Comparison of ENCODE assay signal across 1 cellular context in the genomic region with DNA sequence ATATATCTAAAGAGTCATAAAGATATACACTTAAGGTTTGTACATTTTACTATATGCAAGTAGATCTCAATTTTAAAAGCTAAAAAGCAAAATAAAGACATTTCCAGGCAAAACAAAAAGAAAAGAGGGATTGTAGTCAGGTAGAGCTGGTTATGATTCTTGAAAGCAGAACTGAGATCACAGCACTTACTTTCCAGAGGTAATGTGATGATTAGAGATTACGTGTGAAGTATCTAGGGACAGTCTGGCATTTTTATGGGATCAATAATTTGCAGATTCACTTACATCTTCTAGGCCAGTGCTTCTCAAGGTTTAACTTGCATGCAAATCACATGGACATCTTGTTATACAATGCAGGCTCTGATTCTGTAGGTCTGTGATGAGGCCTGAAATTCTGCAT.
TF ChIP-seq lines count a peak whose summit lies in the region.

No MANE protein-coding gene starts in this region.

TF ChIP-seq in H1, 55 proteins besides CTCF, POLR2A, EP300 and RAD21:
- TF ChIP-seq, protein P1, sequence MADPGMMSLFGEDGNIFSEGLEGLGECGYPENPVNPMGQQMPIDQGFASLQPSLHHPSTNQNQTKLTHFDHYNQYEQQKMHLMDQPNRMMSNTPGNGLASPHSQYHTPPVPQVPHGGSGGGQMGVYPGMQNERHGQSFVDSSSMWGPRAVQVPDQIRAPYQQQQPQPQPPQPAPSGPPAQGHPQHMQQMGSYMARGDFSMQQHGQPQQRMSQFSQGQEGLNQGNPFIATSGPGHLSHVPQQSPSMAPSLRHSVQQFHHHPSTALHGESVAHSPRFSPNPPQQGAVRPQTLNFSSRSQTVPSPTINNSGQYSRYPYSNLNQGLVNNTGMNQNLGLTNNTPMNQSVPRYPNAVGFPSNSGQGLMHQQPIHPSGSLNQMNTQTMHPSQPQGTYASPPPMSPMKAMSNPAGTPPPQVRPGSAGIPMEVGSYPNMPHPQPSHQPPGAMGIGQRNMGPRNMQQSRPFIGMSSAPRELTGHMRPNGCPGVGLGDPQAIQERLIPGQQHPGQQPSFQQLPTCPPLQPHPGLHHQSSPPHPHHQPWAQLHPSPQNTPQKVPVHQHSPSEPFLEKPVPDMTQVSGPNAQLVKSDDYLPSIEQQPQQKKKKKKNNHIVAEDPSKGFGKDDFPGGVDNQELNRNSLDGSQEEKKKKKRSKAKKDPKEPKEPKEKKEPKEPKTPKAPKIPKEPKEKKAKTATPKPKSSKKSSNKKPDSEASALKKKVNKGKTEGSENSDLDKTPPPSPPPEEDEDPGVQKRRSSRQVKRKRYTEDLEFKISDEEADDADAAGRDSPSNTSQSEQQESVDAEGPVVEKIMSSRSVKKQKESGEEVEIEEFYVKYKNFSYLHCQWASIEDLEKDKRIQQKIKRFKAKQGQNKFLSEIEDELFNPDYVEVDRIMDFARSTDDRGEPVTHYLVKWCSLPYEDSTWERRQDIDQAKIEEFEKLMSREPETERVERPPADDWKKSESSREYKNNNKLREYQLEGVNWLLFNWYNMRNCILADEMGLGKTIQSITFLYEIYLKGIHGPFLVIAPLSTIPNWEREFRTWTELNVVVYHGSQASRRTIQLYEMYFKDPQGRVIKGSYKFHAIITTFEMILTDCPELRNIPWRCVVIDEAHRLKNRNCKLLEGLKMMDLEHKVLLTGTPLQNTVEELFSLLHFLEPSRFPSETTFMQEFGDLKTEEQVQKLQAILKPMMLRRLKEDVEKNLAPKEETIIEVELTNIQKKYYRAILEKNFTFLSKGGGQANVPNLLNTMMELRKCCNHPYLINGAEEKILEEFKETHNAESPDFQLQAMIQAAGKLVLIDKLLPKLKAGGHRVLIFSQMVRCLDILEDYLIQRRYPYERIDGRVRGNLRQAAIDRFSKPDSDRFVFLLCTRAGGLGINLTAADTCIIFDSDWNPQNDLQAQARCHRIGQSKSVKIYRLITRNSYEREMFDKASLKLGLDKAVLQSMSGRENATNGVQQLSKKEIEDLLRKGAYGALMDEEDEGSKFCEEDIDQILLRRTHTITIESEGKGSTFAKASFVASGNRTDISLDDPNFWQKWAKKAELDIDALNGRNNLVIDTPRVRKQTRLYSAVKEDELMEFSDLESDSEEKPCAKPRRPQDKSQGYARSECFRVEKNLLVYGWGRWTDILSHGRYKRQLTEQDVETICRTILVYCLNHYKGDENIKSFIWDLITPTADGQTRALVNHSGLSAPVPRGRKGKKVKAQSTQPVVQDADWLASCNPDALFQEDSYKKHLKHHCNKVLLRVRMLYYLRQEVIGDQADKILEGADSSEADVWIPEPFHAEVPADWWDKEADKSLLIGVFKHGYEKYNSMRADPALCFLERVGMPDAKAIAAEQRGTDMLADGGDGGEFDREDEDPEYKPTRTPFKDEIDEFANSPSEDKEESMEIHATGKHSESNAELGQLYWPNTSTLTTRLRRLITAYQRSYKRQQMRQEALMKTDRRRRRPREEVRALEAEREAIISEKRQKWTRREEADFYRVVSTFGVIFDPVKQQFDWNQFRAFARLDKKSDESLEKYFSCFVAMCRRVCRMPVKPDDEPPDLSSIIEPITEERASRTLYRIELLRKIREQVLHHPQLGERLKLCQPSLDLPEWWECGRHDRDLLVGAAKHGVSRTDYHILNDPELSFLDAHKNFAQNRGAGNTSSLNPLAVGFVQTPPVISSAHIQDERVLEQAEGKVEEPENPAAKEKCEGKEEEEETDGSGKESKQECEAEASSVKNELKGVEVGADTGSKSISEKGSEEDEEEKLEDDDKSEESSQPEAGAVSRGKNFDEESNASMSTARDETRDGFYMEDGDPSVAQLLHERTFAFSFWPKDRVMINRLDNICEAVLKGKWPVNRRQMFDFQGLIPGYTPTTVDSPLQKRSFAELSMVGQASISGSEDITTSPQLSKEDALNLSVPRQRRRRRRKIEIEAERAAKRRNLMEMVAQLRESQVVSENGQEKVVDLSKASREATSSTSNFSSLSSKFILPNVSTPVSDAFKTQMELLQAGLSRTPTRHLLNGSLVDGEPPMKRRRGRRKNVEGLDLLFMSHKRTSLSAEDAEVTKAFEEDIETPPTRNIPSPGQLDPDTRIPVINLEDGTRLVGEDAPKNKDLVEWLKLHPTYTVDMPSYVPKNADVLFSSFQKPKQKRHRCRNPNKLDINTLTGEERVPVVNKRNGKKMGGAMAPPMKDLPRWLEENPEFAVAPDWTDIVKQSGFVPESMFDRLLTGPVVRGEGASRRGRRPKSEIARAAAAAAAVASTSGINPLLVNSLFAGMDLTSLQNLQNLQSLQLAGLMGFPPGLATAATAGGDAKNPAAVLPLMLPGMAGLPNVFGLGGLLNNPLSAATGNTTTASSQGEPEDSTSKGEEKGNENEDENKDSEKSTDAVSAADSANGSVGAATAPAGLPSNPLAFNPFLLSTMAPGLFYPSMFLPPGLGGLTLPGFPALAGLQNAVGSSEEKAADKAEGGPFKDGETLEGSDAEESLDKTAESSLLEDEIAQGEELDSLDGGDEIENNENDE (IDR thresholded peaks at IDR 0.05; ENCODE audit: insufficient replicate concordance, low read length), result no peak
- TF ChIP-seq RNF2 (IDR thresholded peaks at IDR 0.05; ENCODE audit: borderline replicate concordance, low read depth, low read length, missing control alignments, poor library complexity, severe bottlenecking) (no peak), CHD2 (IDR thresholded peaks at IDR 0.05; ENCODE audit: low read length) (no peak), SIRT6 (IDR thresholded peaks at IDR 0.05; ENCODE audit: low read length) (no peak), KDM1A (IDR thresholded peaks at IDR 0.05; ENCODE audit: borderline replicate concordance, low read length) (no peak), SP4 (IDR thresholded peaks at IDR 0.05; ENCODE audit: low read length) (no peak), ZNF274 (IDR thresholded peaks at IDR 0.05; ENCODE audit: borderline replicate concordance, extremely low read depth, low read length) (no peak), CHD1 (IDR thresholded peaks at IDR 0.05; ENCODE audit: low read depth, low read length) (no peak), CBX8 (IDR thresholded peaks at IDR 0.05; ENCODE audit: borderline replicate concordance, low read depth, low read length) (no peak), RBBP5 (IDR thresholded peaks at IDR 0.05; ENCODE audit: borderline replicate concordance, low read depth, low read length) (no peak), CBX5 (IDR thresholded peaks at IDR 0.05; ENCODE audit: low read depth, low read length) (no peak)
